13 cellular contexts compared by ENCODE assay signal in the genomic region with DNA sequence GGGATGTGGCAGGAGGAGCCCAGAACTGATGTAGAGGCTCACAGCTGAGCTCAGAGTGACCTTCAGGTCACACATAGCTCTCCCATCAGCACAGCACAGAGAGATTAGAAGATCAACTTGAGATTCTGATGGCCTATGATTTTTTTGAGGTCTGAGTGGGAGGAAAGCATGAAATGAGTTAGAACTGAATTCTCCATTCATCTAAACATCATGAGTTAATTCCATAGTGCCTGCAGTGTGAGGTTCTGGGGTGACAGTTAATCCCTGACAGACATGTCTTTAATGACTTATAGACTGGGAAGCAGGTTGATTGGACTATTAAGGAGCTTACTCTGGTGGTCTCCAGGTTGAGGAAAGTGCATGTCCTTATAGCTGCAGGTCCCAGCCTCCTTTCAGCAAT. TPM values are rescaled to one million over a fixed set of nuclear protein-coding genes. Genes with fewer than 3 reads are reported as not detected.
A peak's percentile ranks its signal among the peaks of the same experiment; 100 is the strongest.
DNase-seq lines count a peak whose midpoint lies in the region; ATAC-seq and TF ChIP-seq lines count a peak whose summit lies in the region.
"Had no signal": no experiment of that assay in that cellular context is flagged by ENCODE, and none has a peak within 500 bp of the region (broad histone marks: within the 10 kb centered on the region; RNA-seq: fewer than 3 reads in every experiment).

No MANE protein-coding gene starts in this region.

- CTCF ChIA-PET in activated naive CD4-positive, alpha-beta T cell treated with anti-CD3 and anti-CD28 coated beads for 36 hours (lab: Charles Lee), result interaction anchor here (0.6 to 20.9 kb wide), 4 partner anchors 15 to 1561 kb away, joined by 3 to 466 read pairs (median 4); no protein-coding TSS in a partner anchor

- no peak for DNase-seq in activated naive CD4-positive, alpha-beta T cell treated with anti-CD3 and anti-CD28 coated beads, Interleukin-2, amount 50 U/mL, for 72 hours (ENCODE audit: low spot score in 2 of 2)
- DNase-seq in activated naive CD4-positive, alpha-beta T cell treated with anti-CD3 and anti-CD28 coated beads for 36 hours, result no peak
- DNase-seq in T-helper 17 cell (no peak), vagina (ENCODE audit: extremely low spot score in 2 of 2) (no peak), T-helper 9 cell (no peak)
- no peak for DNase-seq in effector memory CD8-positive, alpha-beta T cell
- DNase-seq: CD8-positive, alpha-beta T cell; DMS79; NCI-H187; NCI-H526 treated with DMSO at 0.1 percent for 48 hours; SHP77 had no signal

- peak overlapping the region; percentile 15 for H3K27ac ChIP-seq in vagina

- no peaks in the 10 kb centered on the region for H3K27me3 Mint-ChIP-seq in activated naive CD4-positive, alpha-beta T cell treated with anti-CD3 and anti-CD28 coated beads for 36 hours (ENCODE audit: low read depth)
- no peaks in the 10 kb centered on the region for H3K27me3 Mint-ChIP-seq in T-helper 17 cell
- H3K27me3 Mint-ChIP-seq in effector memory CD8-positive, alpha-beta T cell, result no peaks in the 10 kb centered on the region

- H3K36me3 Mint-ChIP-seq in activated naive CD4-positive, alpha-beta T cell treated with anti-CD3 and anti-CD28 coated beads, Interleukin-2, amount 50 U/mL, for 72 hours, result peaks cover 0 to 5% of the 10 kb centered on the region in 2 donors
- peaks cover 2% of the 10 kb centered on the region for H3K36me3 Mint-ChIP-seq in activated naive CD4-positive, alpha-beta T cell treated with anti-CD3 and anti-CD28 coated beads for 36 hours (ENCODE audit: low read depth)
- no peaks in the 10 kb centered on the region for H3K36me3 Mint-ChIP-seq in T-helper 17 cell (ENCODE audit: low read depth)
- peaks cover 6% of the 10 kb centered on the region for H3K36me3 Mint-ChIP-seq in effector memory CD8-positive, alpha-beta T cell (ENCODE audit: insufficient read depth)

- ATAC-seq in activated naive CD4-positive, alpha-beta T cell treated with anti-CD3 and anti-CD28 coated beads, Interleukin-2, amount 50 U/mL, for 72 hours, result peak; percentile 11 to 68
- ATAC-seq in T-helper 17 cell (no peak), GM18873 (IDR thresholded peaks at IDR 0.05; ENCODE audit: low FRiP score, unreplicated experiment) (no peak)
- no peak for ATAC-seq in effector memory CD8-positive, alpha-beta T cell (replicated peaks)
- ATAC-seq: CD8-positive, alpha-beta T cell had no signal

- peaks cover 0 to 11% of the 10 kb centered on the region in 2 donors for H3K36me3 ChIP-seq in vagina

- no peaks in the 10 kb centered on the region for H3K9me3 Mint-ChIP-seq in activated naive CD4-positive, alpha-beta T cell treated with anti-CD3 and anti-CD28 coated beads, Interleukin-2, amount 50 U/mL, for 72 hours
- no peaks in the 10 kb centered on the region for H3K9me3 Mint-ChIP-seq in activated naive CD4-positive, alpha-beta T cell treated with anti-CD3 and anti-CD28 coated beads for 36 hours
- H3K9me3 Mint-ChIP-seq in effector memory CD8-positive, alpha-beta T cell, result no peaks in the 10 kb centered on the region
- H3K9me3 Mint-ChIP-seq: CD8-positive, alpha-beta T cell had no signal

- H3K27me3 ChIP-seq in vagina, result no peaks in the 10 kb centered on the region

- H3K4me1 Mint-ChIP-seq in activated naive CD4-positive, alpha-beta T cell treated with anti-CD3 and anti-CD28 coated beads for 36 hours (ENCODE audit: low read depth), result peaks cover 58% of the 10 kb centered on the region
- peaks cover 67% of the 10 kb centered on the region for H3K4me1 Mint-ChIP-seq in T-helper 17 cell
- H3K4me1 Mint-ChIP-seq in effector memory CD8-positive, alpha-beta T cell (ENCODE audit: low read depth in 2 of 2), result peaks cover 27 to 31% of the 10 kb centered on the region in 2 donors

- no peak for TF ChIP-seq POLR2A in vagina (IDR thresholded peaks at IDR 0.05)

- peaks cover 56% of the 10 kb centered on the region for H3K4me1 ChIP-seq in vagina
- H3K4me1 ChIP-seq: HAP-1 had no signal

- intact Hi-C loops in activated naive CD4-positive, alpha-beta T cell treated with anti-CD3 and anti-CD28 coated beads for 36 hours (cut with micrococcal nuclease), result no loop called here
- intact Hi-C loops in vagina (cut with DNase I), result no loop called here

- H3K27ac Mint-ChIP-seq in activated naive CD4-positive, alpha-beta T cell treated with anti-CD3 and anti-CD28 coated beads, Interleukin-2, amount 50 U/mL, for 72 hours, result peak overlapping the region in 1 of 2 donors; percentile 52
- no peak overlapping the region for H3K27ac Mint-ChIP-seq in activated naive CD4-positive, alpha-beta T cell treated with anti-CD3 and anti-CD28 coated beads for 36 hours
- H3K27ac Mint-ChIP-seq in T-helper 17 cell, result peak overlapping the region; percentile 87
- peak overlapping the region; percentile 38 to 79 for H3K27ac Mint-ChIP-seq in effector memory CD8-positive, alpha-beta T cell
- H3K27ac Mint-ChIP-seq: CD8-positive, alpha-beta T cell had no signal

- TF ChIP-seq CTCF in vagina (IDR thresholded peaks at IDR 0.05), result no peak

- H3K9me3 ChIP-seq in T-helper 17 cell (ENCODE audit: control insufficient read depth, low read length, poor library complexity, severe bottlenecking), result no peaks in the 10 kb centered on the region
- H3K9me3 ChIP-seq in vagina, result no peaks in the 10 kb centered on the region
- H3K9me3 ChIP-seq: HAP-1 had no signal

- H3K4me3 Mint-ChIP-seq in activated naive CD4-positive, alpha-beta T cell treated with anti-CD3 and anti-CD28 coated beads for 36 hours, result no peak overlapping the region
- peak overlapping the region; percentile 39 for H3K4me3 Mint-ChIP-seq in T-helper 17 cell
- H3K4me3 Mint-ChIP-seq in effector memory CD8-positive, alpha-beta T cell, result no peak overlapping the region
- H3K4me3 Mint-ChIP-seq: CD8-positive, alpha-beta T cell had no signal

- no peak overlapping the region for H3K4me3 ChIP-seq in vagina
- H3K4me3 ChIP-seq: HAP-1 had no signal

RNA-seq across cellular contexts. Expression of gene SLC22A5, which starts 22.4 kb away (rescaled TPM):
- 1 to 10 TPM; 3.1 to 5.5 TPM for total RNA-seq in activated naive CD4-positive, alpha-beta T cell treated with anti-CD3 and anti-CD28 coated beads, Interleukin-2, amount 50 U/mL, for 72 hours
- 1 to 10 TPM; 3.1 to 3.6 TPM for total RNA-seq in activated naive CD4-positive, alpha-beta T cell treated with anti-CD3 and anti-CD28 coated beads for 36 hours
- total RNA-seq in T-helper 17 cell, result 1 to 10 TPM; 3.4 to 3.7 TPM
- 15.2 TPM for total RNA-seq in vagina

Comparison
In these comparisons a context has a peak if more than half of its experiments do, and no peak if none do; other contexts are left out.
1. ATAC-seq: peak in activated naive CD4-positive, alpha-beta T cell treated with anti-CD3 and anti-CD28 coated beads, Interleukin-2, amount 50 U/mL, for 72 hours (2 of 2); none in T-helper 17 cell (single experiment), effector memory CD8-positive, alpha-beta T cell (single experiment) and GM18873 (single experiment).